1 cellular context compared by ENCODE assay signal in genomic region chr4:27084685-27085356, GRCh38.
TF ChIP-seq lines count a peak whose summit lies in the region.

No MANE protein-coding gene starts in this region.

TF ChIP-seq in HCT116, 20 proteins besides CTCF, POLR2A, EP300 and RAD21 (continued from another document):
- no peak for TF ChIP-seq ZBTB33 (IDR thresholded peaks at IDR 0.05; ENCODE audit: extremely low read depth, insufficient replicate concordance, low read length)
